Comparison of ENCODE assay signal across 4 cellular contexts in the genomic region with DNA sequence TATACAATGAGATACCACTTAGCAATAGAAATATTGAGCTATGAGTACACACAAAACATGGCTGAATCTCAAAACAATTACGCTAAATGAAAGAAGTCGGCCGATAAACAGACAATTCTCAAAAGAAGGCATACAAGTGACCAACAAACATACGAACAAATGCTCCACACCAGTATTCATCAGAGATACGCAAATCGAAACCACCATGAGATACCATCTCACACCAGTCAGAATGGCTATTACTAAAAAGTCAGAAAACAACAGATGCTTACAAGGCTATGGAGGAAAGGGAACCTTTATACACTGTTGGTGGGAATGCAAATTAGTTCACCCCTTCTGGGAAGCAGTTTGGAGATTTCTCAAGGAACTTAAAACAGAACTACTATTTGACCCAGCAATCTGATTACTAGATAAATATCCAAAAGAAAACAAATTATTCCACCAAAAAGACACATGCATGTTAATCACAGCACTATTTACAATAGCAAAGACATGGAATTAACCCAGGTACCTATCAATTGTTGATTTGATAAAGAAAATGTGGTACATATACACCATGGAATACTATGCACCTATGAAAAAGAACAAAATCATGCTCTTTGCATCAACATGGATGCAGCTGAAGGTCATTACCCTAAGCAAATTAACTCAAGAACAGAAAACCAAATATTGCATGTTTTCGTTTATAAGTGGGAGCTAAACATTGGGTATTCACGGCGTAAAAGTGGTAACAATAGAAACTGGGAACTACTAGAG.
TF ChIP-seq lines count a peak whose summit lies in the region.

No MANE protein-coding gene starts in this region.

TF ChIP-seq in SK-N-SH treated with all-trans-retinoic acid at 6 μM for 48 hours, 23 proteins besides CTCF, POLR2A, EP300 and RAD21:
- TF ChIP-seq, protein P1, sequence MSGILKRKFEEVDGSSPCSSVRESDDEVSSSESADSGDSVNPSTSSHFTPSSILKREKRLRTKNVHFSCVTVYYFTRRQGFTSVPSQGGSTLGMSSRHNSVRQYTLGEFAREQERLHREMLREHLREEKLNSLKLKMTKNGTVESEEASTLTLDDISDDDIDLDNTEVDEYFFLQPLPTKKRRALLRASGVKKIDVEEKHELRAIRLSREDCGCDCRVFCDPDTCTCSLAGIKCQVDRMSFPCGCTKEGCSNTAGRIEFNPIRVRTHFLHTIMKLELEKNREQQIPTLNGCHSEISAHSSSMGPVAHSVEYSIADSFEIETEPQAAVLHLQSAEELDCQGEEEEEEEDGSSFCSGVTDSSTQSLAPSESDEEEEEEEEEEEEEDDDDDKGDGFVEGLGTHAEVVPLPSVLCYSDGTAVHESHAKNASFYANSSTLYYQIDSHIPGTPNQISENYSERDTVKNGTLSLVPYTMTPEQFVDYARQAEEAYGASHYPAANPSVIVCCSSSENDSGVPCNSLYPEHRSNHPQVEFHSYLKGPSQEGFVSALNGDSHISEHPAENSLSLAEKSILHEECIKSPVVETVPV (CRISPR knock-in tag; IDR thresholded peaks at IDR 0.05) = no peak
- TF ChIP-seq ZNF8 (CRISPR knock-in tag; IDR thresholded peaks at IDR 0.05) = peak; percentile 74

TF ChIP-seq in SK-N-SH, 30 proteins besides CTCF, POLR2A, EP300 and RAD21 (continued from another document):
- TF ChIP-seq TAF1 (IDR thresholded peaks at IDR 0.05; ENCODE audit: borderline replicate concordance, low read depth, low read length) = no peak
- TF ChIP-seq MXI1 (IDR thresholded peaks at IDR 0.05; ENCODE audit: low read depth, low read length) = no peak
- TF ChIP-seq USF2 (IDR thresholded peaks at IDR 0.05; ENCODE audit: borderline replicate concordance, low read depth, low read length) = no peak

TF ChIP-seq in WTC11, 78 proteins besides CTCF, POLR2A, EP300 and RAD21:
- TF ChIP-seq ERG (CRISPR knock-in tag; IDR thresholded peaks at IDR 0.05) = no peak
- 0 out of 2 replicates have a peak, but pooled peaks have one; percentile 19 for TF ChIP-seq GTF2I (CRISPR knock-in tag; conservative IDR thresholded peaks at IDR 0.05)
- TF ChIP-seq ZMAT4 (CRISPR knock-in tag; IDR thresholded peaks at IDR 0.05) = no peak
- no peak for TF ChIP-seq JUN (CRISPR knock-in tag; IDR thresholded peaks at IDR 0.05)
- no peak for TF ChIP-seq ZBTB21 (CRISPR knock-in tag; IDR thresholded peaks at IDR 0.05; ENCODE audit: borderline replicate concordance)

TF ChIP-seq in H1, 55 proteins besides CTCF, POLR2A, EP300 and RAD21:
- TF ChIP-seq, protein P2, sequence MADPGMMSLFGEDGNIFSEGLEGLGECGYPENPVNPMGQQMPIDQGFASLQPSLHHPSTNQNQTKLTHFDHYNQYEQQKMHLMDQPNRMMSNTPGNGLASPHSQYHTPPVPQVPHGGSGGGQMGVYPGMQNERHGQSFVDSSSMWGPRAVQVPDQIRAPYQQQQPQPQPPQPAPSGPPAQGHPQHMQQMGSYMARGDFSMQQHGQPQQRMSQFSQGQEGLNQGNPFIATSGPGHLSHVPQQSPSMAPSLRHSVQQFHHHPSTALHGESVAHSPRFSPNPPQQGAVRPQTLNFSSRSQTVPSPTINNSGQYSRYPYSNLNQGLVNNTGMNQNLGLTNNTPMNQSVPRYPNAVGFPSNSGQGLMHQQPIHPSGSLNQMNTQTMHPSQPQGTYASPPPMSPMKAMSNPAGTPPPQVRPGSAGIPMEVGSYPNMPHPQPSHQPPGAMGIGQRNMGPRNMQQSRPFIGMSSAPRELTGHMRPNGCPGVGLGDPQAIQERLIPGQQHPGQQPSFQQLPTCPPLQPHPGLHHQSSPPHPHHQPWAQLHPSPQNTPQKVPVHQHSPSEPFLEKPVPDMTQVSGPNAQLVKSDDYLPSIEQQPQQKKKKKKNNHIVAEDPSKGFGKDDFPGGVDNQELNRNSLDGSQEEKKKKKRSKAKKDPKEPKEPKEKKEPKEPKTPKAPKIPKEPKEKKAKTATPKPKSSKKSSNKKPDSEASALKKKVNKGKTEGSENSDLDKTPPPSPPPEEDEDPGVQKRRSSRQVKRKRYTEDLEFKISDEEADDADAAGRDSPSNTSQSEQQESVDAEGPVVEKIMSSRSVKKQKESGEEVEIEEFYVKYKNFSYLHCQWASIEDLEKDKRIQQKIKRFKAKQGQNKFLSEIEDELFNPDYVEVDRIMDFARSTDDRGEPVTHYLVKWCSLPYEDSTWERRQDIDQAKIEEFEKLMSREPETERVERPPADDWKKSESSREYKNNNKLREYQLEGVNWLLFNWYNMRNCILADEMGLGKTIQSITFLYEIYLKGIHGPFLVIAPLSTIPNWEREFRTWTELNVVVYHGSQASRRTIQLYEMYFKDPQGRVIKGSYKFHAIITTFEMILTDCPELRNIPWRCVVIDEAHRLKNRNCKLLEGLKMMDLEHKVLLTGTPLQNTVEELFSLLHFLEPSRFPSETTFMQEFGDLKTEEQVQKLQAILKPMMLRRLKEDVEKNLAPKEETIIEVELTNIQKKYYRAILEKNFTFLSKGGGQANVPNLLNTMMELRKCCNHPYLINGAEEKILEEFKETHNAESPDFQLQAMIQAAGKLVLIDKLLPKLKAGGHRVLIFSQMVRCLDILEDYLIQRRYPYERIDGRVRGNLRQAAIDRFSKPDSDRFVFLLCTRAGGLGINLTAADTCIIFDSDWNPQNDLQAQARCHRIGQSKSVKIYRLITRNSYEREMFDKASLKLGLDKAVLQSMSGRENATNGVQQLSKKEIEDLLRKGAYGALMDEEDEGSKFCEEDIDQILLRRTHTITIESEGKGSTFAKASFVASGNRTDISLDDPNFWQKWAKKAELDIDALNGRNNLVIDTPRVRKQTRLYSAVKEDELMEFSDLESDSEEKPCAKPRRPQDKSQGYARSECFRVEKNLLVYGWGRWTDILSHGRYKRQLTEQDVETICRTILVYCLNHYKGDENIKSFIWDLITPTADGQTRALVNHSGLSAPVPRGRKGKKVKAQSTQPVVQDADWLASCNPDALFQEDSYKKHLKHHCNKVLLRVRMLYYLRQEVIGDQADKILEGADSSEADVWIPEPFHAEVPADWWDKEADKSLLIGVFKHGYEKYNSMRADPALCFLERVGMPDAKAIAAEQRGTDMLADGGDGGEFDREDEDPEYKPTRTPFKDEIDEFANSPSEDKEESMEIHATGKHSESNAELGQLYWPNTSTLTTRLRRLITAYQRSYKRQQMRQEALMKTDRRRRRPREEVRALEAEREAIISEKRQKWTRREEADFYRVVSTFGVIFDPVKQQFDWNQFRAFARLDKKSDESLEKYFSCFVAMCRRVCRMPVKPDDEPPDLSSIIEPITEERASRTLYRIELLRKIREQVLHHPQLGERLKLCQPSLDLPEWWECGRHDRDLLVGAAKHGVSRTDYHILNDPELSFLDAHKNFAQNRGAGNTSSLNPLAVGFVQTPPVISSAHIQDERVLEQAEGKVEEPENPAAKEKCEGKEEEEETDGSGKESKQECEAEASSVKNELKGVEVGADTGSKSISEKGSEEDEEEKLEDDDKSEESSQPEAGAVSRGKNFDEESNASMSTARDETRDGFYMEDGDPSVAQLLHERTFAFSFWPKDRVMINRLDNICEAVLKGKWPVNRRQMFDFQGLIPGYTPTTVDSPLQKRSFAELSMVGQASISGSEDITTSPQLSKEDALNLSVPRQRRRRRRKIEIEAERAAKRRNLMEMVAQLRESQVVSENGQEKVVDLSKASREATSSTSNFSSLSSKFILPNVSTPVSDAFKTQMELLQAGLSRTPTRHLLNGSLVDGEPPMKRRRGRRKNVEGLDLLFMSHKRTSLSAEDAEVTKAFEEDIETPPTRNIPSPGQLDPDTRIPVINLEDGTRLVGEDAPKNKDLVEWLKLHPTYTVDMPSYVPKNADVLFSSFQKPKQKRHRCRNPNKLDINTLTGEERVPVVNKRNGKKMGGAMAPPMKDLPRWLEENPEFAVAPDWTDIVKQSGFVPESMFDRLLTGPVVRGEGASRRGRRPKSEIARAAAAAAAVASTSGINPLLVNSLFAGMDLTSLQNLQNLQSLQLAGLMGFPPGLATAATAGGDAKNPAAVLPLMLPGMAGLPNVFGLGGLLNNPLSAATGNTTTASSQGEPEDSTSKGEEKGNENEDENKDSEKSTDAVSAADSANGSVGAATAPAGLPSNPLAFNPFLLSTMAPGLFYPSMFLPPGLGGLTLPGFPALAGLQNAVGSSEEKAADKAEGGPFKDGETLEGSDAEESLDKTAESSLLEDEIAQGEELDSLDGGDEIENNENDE (IDR thresholded peaks at IDR 0.05; ENCODE audit: insufficient replicate concordance, low read length) = no peak
- TF ChIP-seq, protein P3, sequence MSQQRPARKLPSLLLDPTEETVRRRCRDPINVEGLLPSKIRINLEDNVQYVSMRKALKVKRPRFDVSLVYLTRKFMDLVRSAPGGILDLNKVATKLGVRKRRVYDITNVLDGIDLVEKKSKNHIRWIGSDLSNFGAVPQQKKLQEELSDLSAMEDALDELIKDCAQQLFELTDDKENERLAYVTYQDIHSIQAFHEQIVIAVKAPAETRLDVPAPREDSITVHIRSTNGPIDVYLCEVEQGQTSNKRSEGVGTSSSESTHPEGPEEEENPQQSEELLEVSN (IDR thresholded peaks at IDR 0.05) = no peak
- TF ChIP-seq BRCA1 (IDR thresholded peaks at IDR 0.05; ENCODE audit: low read depth, low read length) (no peak), ASH2L (IDR thresholded peaks at IDR 0.05; ENCODE audit: low read length) (no peak), SRF (IDR thresholded peaks at IDR 0.05; ENCODE audit: low read depth, low read length) (no peak), NANOG (IDR thresholded peaks at IDR 0.05; ENCODE audit: insufficient read depth, low read depth, low read length, poor library complexity, severe bottlenecking) (no peak), SAP30 (IDR thresholded peaks at IDR 0.05; ENCODE audit: insufficient read depth, insufficient replicate concordance, low read length) (no peak), HDAC2 (IDR thresholded peaks at IDR 0.05; ENCODE audit: borderline replicate concordance in 1 of 2, low read depth in 2 of 2, low read length in 2 of 2) (peak in 1 of 2 experiments; percentile 45; a peak in 1 of 4 replicates), KDM1A (IDR thresholded peaks at IDR 0.05; ENCODE audit: borderline replicate concordance, low read length) (peak; percentile 82), TCF12 (IDR thresholded peaks at IDR 0.05; ENCODE audit: low read depth, low read length) (no peak)
TF ChIP-seq in H1: peak in this region for 2.
